1 cellular context compared by ENCODE assay signal in the genomic region with DNA sequence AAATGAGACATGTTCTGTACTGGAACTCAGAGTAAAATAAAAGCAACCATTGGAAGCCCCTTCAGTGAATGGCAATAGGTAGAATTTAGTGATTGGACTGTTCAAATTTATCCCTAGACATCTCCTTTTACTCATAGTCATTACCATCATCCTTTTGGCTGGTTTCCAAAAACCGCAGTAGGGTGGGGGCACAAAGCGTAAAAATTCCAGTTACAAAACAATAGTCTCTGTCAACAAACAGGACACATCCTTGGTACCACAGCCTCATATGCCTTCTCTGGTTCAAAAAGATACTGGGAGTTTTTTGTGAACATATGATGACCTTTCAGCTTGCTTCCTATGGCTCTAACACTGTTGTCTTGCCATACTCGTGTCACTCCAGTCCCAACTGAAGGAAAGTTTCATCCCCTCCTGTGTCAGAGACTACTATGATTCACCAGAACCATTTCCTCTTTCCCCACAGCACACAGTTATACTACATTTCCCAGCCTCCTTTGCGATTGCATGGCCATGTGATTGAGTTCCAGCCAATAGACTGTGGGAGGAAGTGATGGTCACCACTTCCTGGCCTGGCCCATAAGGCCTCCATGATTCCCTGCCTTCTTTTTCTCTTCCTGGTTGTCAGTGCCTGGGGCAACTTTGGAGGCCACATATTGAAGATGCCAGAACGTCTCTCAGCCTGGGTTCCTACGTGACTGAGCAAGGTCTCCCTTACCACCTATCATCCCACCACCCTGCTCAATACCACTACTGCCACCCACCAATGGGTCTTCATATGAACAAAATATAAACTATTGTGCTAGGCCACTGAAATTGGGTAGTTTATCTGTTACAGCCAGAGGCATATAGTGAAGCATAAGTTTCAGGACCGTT.
TF ChIP-seq lines count a peak whose summit lies in the region.

No MANE protein-coding gene starts in this region.

TF ChIP-seq in K562, 482 proteins besides CTCF, POLR2A, EP300 and RAD21 (continued from another document and continues in another):
- TF ChIP-seq SIX5 (IDR thresholded peaks at IDR 0.05; ENCODE audit: borderline replicate concordance in 1 of 2, insufficient read depth in 1 of 2, low read depth in 1 of 2, low read length in 2 of 2) (peak; percentile 62 to 83), ZC3H11A (IDR thresholded peaks at IDR 0.05; ENCODE audit: low read depth, low read length) (no peak), TEAD2 (tag; IDR thresholded peaks at IDR 0.05) (no peak), NR4A1 (CRISPR knock-in tag; IDR thresholded peaks at IDR 0.05) (peak; percentile 50; the same call in 1 of the 2 replicates), NR4A1 (tag; IDR thresholded peaks at IDR 0.05) (no peak), XRCC4 (IDR thresholded peaks at IDR 0.05; ENCODE audit: extremely low read depth, insufficient read depth, insufficient read length) (no peak), MAZ (CRISPR knock-in tag; conservative IDR thresholded peaks at IDR 0.05 in 1 of 2, IDR thresholded peaks at IDR 0.05 in 1 of 2) (no peak; a peak in 1 of 4 replicates), MBD1 (CRISPR knock-in tag; IDR thresholded peaks at IDR 0.05) (no peak), RCOR1 (IDR thresholded peaks at IDR 0.05; ENCODE audit: borderline replicate concordance in 1 of 2, low read depth in 2 of 2, low read length in 2 of 2) (no peak), JUND (IDR thresholded peaks at IDR 0.05; ENCODE audit: borderline replicate concordance, low read depth, low read length) (no peak), JUND (tag; IDR thresholded peaks at IDR 0.05; ENCODE audit: borderline replicate concordance, low read depth, low read length) (peak; percentile 75; the same call in 2 of the 3 replicates), ETS2 (tag; IDR thresholded peaks at IDR 0.05; ENCODE audit: borderline replicate concordance, poor library complexity, severe bottlenecking) (no peak), HMG20B (CRISPR knock-in tag; IDR thresholded peaks at IDR 0.05) (no peak), ZNF253 (CRISPR knock-in tag; conservative IDR thresholded peaks at IDR 0.05) (no peak), SP1 (CRISPR knock-in tag; IDR thresholded peaks at IDR 0.05) (no peak), ZBTB17 (CRISPR knock-in tag; IDR thresholded peaks at IDR 0.05) (0 out of 2 replicates have a peak, but pooled peaks have one; percentile 32), THRB (CRISPR knock-in tag; conservative IDR thresholded peaks at IDR 0.05) (peak; percentile 88; the same call in 1 of the 2 replicates), KLF6 (CRISPR knock-in tag; IDR thresholded peaks at IDR 0.05; ENCODE audit: borderline replicate concordance) (peak; percentile 61; the same call in 1 of the 2 replicates), CBFA2T2 (conservative IDR thresholded peaks at IDR 0.05) (peak; percentile 47; the same call in 1 of the 2 replicates), ZNF561 (CRISPR knock-in tag; conservative IDR thresholded peaks at IDR 0.05) (no peak), ADNP (tag; IDR thresholded peaks at IDR 0.05) (no peak), ZNF395 (CRISPR knock-in tag; IDR thresholded peaks at IDR 0.05) (peak; percentile 84; the same call in 1 of the 2 replicates), FOXJ3 (CRISPR knock-in tag; IDR thresholded peaks at IDR 0.05) (no peak), LCOR (CRISPR knock-in tag; IDR thresholded peaks at IDR 0.05) (peak; percentile 60; the same call in 1 of the 2 replicates), HLTF (IDR thresholded peaks at IDR 0.05) (no peak), ETV6 (IDR thresholded peaks at IDR 0.05; ENCODE audit: borderline replicate concordance in 1 of 2, low read depth in 2 of 2, low read length in 1 of 2) (no peak), ETV6 (CRISPR knock-in tag; IDR thresholded peaks at IDR 0.05; ENCODE audit: borderline replicate concordance) (no peak), GABPB1 (CRISPR knock-in tag; IDR thresholded peaks at IDR 0.05) (peak; percentile 91), ZBTB12 (CRISPR knock-in tag; IDR thresholded peaks at IDR 0.05) (peak; percentile 70), RUNX1 (IDR thresholded peaks at IDR 0.05; ENCODE audit: low read depth) (no peak)
- TF ChIP-seq, protein P1, sequence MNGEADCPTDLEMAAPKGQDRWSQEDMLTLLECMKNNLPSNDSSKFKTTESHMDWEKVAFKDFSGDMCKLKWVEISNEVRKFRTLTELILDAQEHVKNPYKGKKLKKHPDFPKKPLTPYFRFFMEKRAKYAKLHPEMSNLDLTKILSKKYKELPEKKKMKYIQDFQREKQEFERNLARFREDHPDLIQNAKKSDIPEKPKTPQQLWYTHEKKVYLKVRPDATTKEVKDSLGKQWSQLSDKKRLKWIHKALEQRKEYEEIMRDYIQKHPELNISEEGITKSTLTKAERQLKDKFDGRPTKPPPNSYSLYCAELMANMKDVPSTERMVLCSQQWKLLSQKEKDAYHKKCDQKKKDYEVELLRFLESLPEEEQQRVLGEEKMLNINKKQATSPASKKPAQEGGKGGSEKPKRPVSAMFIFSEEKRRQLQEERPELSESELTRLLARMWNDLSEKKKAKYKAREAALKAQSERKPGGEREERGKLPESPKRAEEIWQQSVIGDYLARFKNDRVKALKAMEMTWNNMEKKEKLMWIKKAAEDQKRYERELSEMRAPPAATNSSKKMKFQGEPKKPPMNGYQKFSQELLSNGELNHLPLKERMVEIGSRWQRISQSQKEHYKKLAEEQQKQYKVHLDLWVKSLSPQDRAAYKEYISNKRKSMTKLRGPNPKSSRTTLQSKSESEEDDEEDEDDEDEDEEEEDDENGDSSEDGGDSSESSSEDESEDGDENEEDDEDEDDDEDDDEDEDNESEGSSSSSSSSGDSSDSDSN (IDR thresholded peaks at IDR 0.05; ENCODE audit: borderline replicate concordance in 1 of 2, low read depth in 2 of 2, low read length in 2 of 2): no peak
- TF ChIP-seq, protein P2, sequence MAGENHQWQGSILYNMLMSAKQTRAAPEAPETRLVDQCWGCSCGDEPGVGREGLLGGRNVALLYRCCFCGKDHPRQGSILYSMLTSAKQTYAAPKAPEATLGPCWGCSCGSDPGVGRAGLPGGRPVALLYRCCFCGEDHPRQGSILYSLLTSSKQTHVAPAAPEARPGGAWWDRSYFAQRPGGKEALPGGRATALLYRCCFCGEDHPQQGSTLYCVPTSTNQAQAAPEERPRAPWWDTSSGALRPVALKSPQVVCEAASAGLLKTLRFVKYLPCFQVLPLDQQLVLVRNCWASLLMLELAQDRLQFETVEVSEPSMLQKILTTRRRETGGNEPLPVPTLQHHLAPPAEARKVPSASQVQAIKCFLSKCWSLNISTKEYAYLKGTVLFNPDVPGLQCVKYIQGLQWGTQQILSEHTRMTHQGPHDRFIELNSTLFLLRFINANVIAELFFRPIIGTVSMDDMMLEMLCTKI (IDR thresholded peaks at IDR 0.05; ENCODE audit: partially characterized antibody): no peak
- TF ChIP-seq, protein P3, sequence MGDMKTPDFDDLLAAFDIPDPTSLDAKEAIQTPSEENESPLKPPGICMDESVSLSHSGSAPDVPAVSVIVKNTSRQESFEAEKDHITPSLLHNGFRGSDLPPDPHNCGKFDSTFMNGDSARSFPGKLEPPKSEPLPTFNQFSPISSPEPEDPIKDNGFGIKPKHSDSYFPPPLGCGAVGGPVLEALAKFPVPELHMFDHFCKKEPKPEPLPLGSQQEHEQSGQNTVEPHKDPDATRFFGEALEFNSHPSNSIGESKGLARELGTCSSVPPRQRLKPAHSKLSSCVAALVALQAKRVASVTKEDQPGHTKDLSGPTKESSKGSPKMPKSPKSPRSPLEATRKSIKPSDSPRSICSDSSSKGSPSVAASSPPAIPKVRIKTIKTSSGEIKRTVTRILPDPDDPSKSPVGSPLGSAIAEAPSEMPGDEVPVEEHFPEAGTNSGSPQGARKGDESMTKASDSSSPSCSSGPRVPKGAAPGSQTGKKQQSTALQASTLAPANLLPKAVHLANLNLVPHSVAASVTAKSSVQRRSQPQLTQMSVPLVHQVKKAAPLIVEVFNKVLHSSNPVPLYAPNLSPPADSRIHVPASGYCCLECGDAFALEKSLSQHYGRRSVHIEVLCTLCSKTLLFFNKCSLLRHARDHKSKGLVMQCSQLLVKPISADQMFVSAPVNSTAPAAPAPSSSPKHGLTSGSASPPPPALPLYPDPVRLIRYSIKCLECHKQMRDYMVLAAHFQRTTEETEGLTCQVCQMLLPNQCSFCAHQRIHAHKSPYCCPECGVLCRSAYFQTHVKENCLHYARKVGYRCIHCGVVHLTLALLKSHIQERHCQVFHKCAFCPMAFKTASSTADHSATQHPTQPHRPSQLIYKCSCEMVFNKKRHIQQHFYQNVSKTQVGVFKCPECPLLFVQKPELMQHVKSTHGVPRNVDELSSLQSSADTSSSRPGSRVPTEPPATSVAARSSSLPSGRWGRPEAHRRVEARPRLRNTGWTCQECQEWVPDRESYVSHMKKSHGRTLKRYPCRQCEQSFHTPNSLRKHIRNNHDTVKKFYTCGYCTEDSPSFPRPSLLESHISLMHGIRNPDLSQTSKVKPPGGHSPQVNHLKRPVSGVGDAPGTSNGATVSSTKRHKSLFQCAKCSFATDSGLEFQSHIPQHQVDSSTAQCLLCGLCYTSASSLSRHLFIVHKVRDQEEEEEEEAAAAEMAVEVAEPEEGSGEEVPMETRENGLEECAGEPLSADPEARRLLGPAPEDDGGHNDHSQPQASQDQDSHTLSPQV (IDR thresholded peaks at IDR 0.05): no peak
- TF ChIP-seq, protein P4, sequence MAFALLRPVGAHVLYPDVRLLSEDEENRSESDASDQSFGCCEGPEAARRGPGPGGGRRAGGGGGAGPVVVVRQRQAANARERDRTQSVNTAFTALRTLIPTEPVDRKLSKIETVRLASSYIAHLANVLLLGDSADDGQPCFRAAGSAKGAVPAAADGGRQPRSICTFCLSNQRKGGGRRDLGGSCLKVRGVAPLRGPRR (CRISPR knock-in tag; IDR thresholded peaks at IDR 0.05): peak; percentile 50; the same call in 1 of the 2 replicates
- TF ChIP-seq, protein P5, sequence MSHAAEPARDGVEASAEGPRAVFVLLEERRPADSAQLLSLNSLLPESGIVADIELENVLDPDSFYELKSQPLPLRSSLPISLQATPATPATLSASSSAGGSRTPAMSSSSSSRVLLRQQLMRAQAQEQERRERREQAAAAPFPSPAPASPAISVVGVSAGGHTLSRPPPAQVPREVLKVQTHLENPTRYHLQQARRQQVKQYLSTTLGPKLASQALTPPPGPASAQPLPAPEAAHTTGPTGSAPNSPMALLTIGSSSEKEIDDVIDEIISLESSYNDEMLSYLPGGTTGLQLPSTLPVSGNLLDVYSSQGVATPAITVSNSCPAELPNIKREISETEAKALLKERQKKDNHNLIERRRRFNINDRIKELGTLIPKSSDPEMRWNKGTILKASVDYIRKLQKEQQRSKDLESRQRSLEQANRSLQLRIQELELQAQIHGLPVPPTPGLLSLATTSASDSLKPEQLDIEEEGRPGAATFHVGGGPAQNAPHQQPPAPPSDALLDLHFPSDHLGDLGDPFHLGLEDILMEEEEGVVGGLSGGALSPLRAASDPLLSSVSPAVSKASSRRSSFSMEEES (CRISPR knock-in tag; IDR thresholded peaks at IDR 0.05): no peak
- TF ChIP-seq, protein P6, sequence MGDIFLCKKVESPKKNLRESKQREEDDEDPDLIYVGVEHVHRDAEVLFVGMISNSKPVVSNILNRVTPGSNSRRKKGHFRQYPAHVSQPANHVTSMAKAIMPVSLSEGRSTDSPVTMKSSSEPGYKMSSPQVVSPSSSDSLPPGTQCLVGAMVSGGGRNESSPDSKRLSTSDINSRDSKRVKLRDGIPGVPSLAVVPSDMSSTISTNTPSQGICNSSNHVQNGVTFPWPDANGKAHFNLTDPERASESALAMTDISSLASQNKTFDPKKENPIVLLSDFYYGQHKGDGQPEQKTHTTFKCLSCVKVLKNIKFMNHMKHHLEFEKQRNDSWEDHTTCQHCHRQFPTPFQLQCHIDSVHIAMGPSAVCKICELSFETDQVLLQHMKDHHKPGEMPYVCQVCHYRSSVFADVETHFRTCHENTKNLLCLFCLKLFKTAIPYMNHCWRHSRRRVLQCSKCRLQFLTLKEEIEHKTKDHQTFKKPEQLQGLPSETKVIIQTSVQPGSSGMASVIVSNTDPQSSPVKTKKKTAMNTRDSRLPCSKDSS (IDR thresholded peaks at IDR 0.05; ENCODE audit: low read depth, partially characterized antibody): no peak
